Comparison of ENCODE assay signal across 14 cellular contexts in the genomic region with DNA sequence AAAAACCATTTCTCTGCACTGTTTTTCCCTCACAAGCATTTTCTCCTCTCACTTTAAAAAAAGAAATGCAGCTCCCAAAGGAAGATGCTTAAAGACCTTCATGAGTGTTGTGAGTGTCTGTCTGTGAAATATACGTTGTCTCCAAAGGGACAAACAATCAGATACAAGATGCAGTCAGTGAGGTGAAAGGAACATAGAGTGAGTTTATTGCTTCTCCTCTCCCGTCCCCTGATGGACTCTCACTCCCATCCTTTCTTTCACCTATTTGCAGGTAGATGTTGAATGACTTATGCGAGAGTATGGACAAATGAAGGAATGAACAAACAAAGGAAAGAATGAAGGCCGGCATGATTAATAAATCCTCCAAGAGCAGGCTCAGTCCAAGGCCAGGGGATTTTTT.
DNase-seq lines count a peak whose midpoint lies in the region; ATAC-seq and TF ChIP-seq lines count a peak whose summit lies in the region.
"Had no signal": no experiment of that assay in that cellular context is flagged by ENCODE, and none has a peak within 500 bp of the region (broad histone marks: within the 10 kb centered on the region; RNA-seq: fewer than 3 reads in every experiment).

No MANE protein-coding gene starts in this region.

- no peak overlapping the region for H3K27ac ChIP-seq in CD4-positive, alpha-beta T cell (ENCODE audit: low read depth, low read length)
- no peak overlapping the region for H3K27ac ChIP-seq in HEK293 (ENCODE audit: extremely low read depth, low read depth, low read length)
- H3K27ac ChIP-seq: cardiac muscle cell had no signal

- DNase-seq in CD4-positive, alpha-beta T cell, result no peak
- DNase-seq in activated T-helper 1 cell treated with anti-CD3 and anti-CD28 coated beads, Interleukin-12 subunit alpha, Interleukin-12 subunit beta, Interleukin-2, Interleukin-4 antibody, amounts not matched to agents 30 ng/mL and 10 ng/mL and 1 ng/mL, durations not matched to agents 14 hours and 24 hours and 36 hours (ENCODE audit: low spot score), result no peak
- no peak for DNase-seq in memory B cell (ENCODE audit: low spot score in 2 of 2)
- DNase-seq: Karpas-422; naive thymus-derived CD8-positive, alpha-beta T cell; NCI-H2081 treated with DMSO at 0.1 percent for 48 hours; right cardiac atrium; SIG-M5 had no signal

- peaks cover 10% of the 10 kb centered on the region for H3K36me3 Mint-ChIP-seq in CD4-positive, alpha-beta T cell (ENCODE audit: low read depth)
- H3K36me3 Mint-ChIP-seq in activated T-helper 1 cell treated with anti-CD3 and anti-CD28 coated beads, Interleukin-12 subunit alpha, Interleukin-12 subunit beta, Interleukin-2, Interleukin-4 antibody, amounts not matched to agents 30 ng/mL and 10 ng/mL and 1 ng/mL, durations not matched to agents 14 hours and 24 hours and 36 hours (ENCODE audit: low read depth), result peaks cover 61% of the 10 kb centered on the region
- H3K36me3 Mint-ChIP-seq in memory B cell, result peaks cover 4% of the 10 kb centered on the region

- no peaks in the 10 kb centered on the region for H3K27me3 ChIP-seq in CD4-positive, alpha-beta T cell (ENCODE audit: control insufficient read depth, insufficient read depth, low read length)
- H3K27me3 ChIP-seq: cardiac muscle cell had no signal

- H3K9me3 ChIP-seq in CD4-positive, alpha-beta T cell (ENCODE audit: control insufficient read depth, low read length), result no peaks in the 10 kb centered on the region
- no peaks in the 10 kb centered on the region for H3K9me3 ChIP-seq in HEK293 (ENCODE audit: control insufficient read depth, insufficient read depth, low read depth, low read length)

- H3K4me1 ChIP-seq in HEK293 (ENCODE audit: control insufficient read depth, insufficient read depth, low read length), result 0 out of 2 replicates have a peak, but pooled peaks cover 1% of the 10 kb centered on the region

- H3K9me3 Mint-ChIP-seq in CD4-positive, alpha-beta T cell, result no peaks in the 10 kb centered on the region
- H3K9me3 Mint-ChIP-seq in activated T-helper 1 cell treated with anti-CD3 and anti-CD28 coated beads, Interleukin-12 subunit alpha, Interleukin-12 subunit beta, Interleukin-2, Interleukin-4 antibody, amounts not matched to agents 30 ng/mL and 10 ng/mL and 1 ng/mL, durations not matched to agents 14 hours and 24 hours and 36 hours, result no peaks in the 10 kb centered on the region
- H3K9me3 Mint-ChIP-seq in memory B cell, result no peaks in the 10 kb centered on the region
- H3K9me3 Mint-ChIP-seq: naive thymus-derived CD8-positive, alpha-beta T cell had no signal

- peaks cover 0 to 74% of the 10 kb centered on the region in 2 experiments; a peak in 1 of 3 replicates for H3K36me3 ChIP-seq in HEK293 (ENCODE audit: control insufficient read depth in 2 of 2, insufficient read depth in 1 of 2, low read length in 2 of 2)
- H3K36me3 ChIP-seq: cardiac muscle cell had no signal

- no peaks in the 10 kb centered on the region for H3K27me3 Mint-ChIP-seq in CD4-positive, alpha-beta T cell
- H3K27me3 Mint-ChIP-seq in activated T-helper 1 cell treated with anti-CD3 and anti-CD28 coated beads, Interleukin-12 subunit alpha, Interleukin-12 subunit beta, Interleukin-2, Interleukin-4 antibody, amounts not matched to agents 30 ng/mL and 10 ng/mL and 1 ng/mL, durations not matched to agents 14 hours and 24 hours and 36 hours (ENCODE audit: insufficient read depth), result no peaks in the 10 kb centered on the region
- no peaks in the 10 kb centered on the region for H3K27me3 Mint-ChIP-seq in memory B cell
- H3K27me3 Mint-ChIP-seq: naive thymus-derived CD8-positive, alpha-beta T cell had no signal

- peak overlapping the region; percentile 68 for H3K27ac Mint-ChIP-seq in CD4-positive, alpha-beta T cell
- H3K27ac Mint-ChIP-seq in activated T-helper 1 cell treated with anti-CD3 and anti-CD28 coated beads, Interleukin-12 subunit alpha, Interleukin-12 subunit beta, Interleukin-2, Interleukin-4 antibody, amounts not matched to agents 30 ng/mL and 10 ng/mL and 1 ng/mL, durations not matched to agents 14 hours and 24 hours and 36 hours, result peak overlapping the region; percentile 61
- peak overlapping the region; percentile 92 for H3K27ac Mint-ChIP-seq in memory B cell

- POLR2A ChIA-PET in CD4-positive, alpha-beta T cell (lab: Charles Lee), result no interaction called here
- POLR2A ChIA-PET in HEK293 (lab: Yijun Ruan, JAX), result no interaction called here

- no peak for ATAC-seq in CD4-positive, alpha-beta T cell (ENCODE audit: poor library complexity)
- ATAC-seq in memory B cell (ENCODE audit: low read depth) (no peak), GM21423 (IDR thresholded peaks at IDR 0.05; ENCODE audit: unreplicated experiment) (no peak), HG03520 (IDR thresholded peaks at IDR 0.05; ENCODE audit: unreplicated experiment) (no peak), GM18520 (IDR thresholded peaks at IDR 0.05; ENCODE audit: unreplicated experiment) (no peak)
- ATAC-seq: left lobe of liver; naive thymus-derived CD8-positive, alpha-beta T cell; right cardiac atrium had no signal

- CTCF ChIA-PET in CD4-positive, alpha-beta T cell (lab: Charles Lee), result no interaction called here
- CTCF ChIA-PET in HEK293 (lab: Yijun Ruan, JAX), result no interaction called here

- TF ChIP-seq CTCF in CD4-positive, alpha-beta T cell (IDR thresholded peaks at IDR 0.05), result no peak
- no peak for TF ChIP-seq CTCF in HEK293 (tag by site-specific recombination; IDR thresholded peaks at IDR 0.05)

- peak overlapping the region; percentile 30 for H3K4me3 Mint-ChIP-seq in CD4-positive, alpha-beta T cell
- peak overlapping the region; percentile 50 for H3K4me3 Mint-ChIP-seq in activated T-helper 1 cell treated with anti-CD3 and anti-CD28 coated beads, Interleukin-12 subunit alpha, Interleukin-12 subunit beta, Interleukin-2, Interleukin-4 antibody, amounts not matched to agents 30 ng/mL and 10 ng/mL and 1 ng/mL, durations not matched to agents 14 hours and 24 hours and 36 hours
- peak overlapping the region; percentile 69 for H3K4me3 Mint-ChIP-seq in memory B cell

- H3K4me1 Mint-ChIP-seq in CD4-positive, alpha-beta T cell (ENCODE audit: low read depth), result peaks cover 80% of the 10 kb centered on the region
- H3K4me1 Mint-ChIP-seq in activated T-helper 1 cell treated with anti-CD3 and anti-CD28 coated beads, Interleukin-12 subunit alpha, Interleukin-12 subunit beta, Interleukin-2, Interleukin-4 antibody, amounts not matched to agents 30 ng/mL and 10 ng/mL and 1 ng/mL, durations not matched to agents 14 hours and 24 hours and 36 hours (ENCODE audit: low read depth), result peaks cover 77% of the 10 kb centered on the region
- peaks cover 44% of the 10 kb centered on the region for H3K4me1 Mint-ChIP-seq in memory B cell

- no peak overlapping the region for H3K4me3 ChIP-seq in HEK293 (ENCODE audit: low read depth, low read length)
- H3K4me3 ChIP-seq: cardiac muscle cell had no signal

- intact Hi-C loops in CD4-positive, alpha-beta T cell (cut with DNase I, micrococcal nuclease), result loop anchor here in 1 of 2 experiments (5.0 kb wide), 1 partner anchor 35 kb away; no protein-coding TSS in a partner anchor
- intact Hi-C loops in activated T-helper 1 cell treated with anti-CD3 and anti-CD28 coated beads, Interleukin-12 subunit alpha, Interleukin-12 subunit beta, Interleukin-2, Interleukin-4 antibody, amounts not matched to agents 30 ng/mL and 10 ng/mL and 1 ng/mL, durations not matched to agents 14 hours and 24 hours and 36 hours (cut with micrococcal nuclease), result no loop called here

TF ChIP-seq in HEK293, 187 proteins besides CTCF, POLR2A, EP300 and RAD21:
- TF ChIP-seq ZNF549 (tag by site-specific recombination; IDR thresholded peaks at IDR 0.05) (no peak), PRDM1 (tag by site-specific recombination; IDR thresholded peaks at IDR 0.05) (peak; percentile 53; the same call in 1 of the 2 replicates), REPIN1 (tag by site-specific recombination; IDR thresholded peaks at IDR 0.05; ENCODE audit: low read depth) (no peak)
